Comparison of ENCODE assay signal across 9 cellular contexts in genomic region chr1:179447489-179447888, GRCh38.
A peak's percentile ranks its signal among the peaks of the same experiment; 100 is the strongest.
DNase-seq lines count a peak whose midpoint lies in the region; ATAC-seq and TF ChIP-seq lines count a peak whose summit lies in the region.
"Had no signal": no experiment of that assay in that cellular context is flagged by ENCODE, and none has a peak within 500 bp of the region (broad histone marks: within the 10 kb centered on the region; RNA-seq: fewer than 3 reads in every experiment).

No MANE protein-coding gene starts in this region.

- in situ Hi-C loops in ACHN (cut with HindIII; ENCODE audit: low pct_ligation_motif_present, low pct_unique_long_range_greater_than_20kb, low sequenced_read_pairs) = no loop called here

- TF ChIP-seq CTCF in GM12864 (IDR thresholded peaks at IDR 0.05; ENCODE audit: low read depth, low read length, missing control alignments) (peak; percentile 48), epithelial cell of proximal tubule (conservative IDR thresholded peaks at IDR 0.05; ENCODE audit: low read depth, low read length) (peak; percentile 51), body of pancreas (IDR thresholded peaks at IDR 0.05) (no peak)

- ATAC-seq in body of pancreas (no peak), HG03442 (IDR thresholded peaks at IDR 0.05; ENCODE audit: unreplicated experiment) (no peak)

- no peaks in the 10 kb centered on the region for H3K27me3 ChIP-seq in body of pancreas

- intact Hi-C loops in body of pancreas (cut with DNase I) = no loop called here

- no peaks in the 10 kb centered on the region for H3K4me1 ChIP-seq in body of pancreas

- H3K36me3 ChIP-seq in body of pancreas (replicated peaks in 1 of 2; ENCODE audit: insufficient read depth in 1 of 2, low read depth in 2 of 2) = no peaks in the 10 kb centered on the region

- no peak overlapping the region for H3K4me3 ChIP-seq in GM12864 (ENCODE audit: low read depth, low read length)
- no peak overlapping the region for H3K4me3 ChIP-seq in epithelial cell of proximal tubule (ENCODE audit: low read depth, low read length)
- no peak overlapping the region for H3K4me3 ChIP-seq in body of pancreas

- H3K27ac ChIP-seq in body of pancreas = no peak overlapping the region

- DNase-seq in ACHN = peak; percentile 37
- no peak for DNase-seq in GM12864 (ENCODE audit: low read depth)
- peak; percentile 37 for DNase-seq in NCI-H69 (lab: John Stamatoyannopoulos, UW)
- DNase-seq in epithelial cell of proximal tubule (ENCODE audit: low read depth) = no peak
- no peak for DNase-seq in body of pancreas
- no peak for DNase-seq in nucleus accumbens (lab: John Stamatoyannopoulos, UW)
- DNase-seq in NCI-H774 (lab: John Stamatoyannopoulos, UW) = no peak
- DNase-seq: activated naive CD4-positive, alpha-beta T cell treated with anti-CD3 and anti-CD28 coated beads, Interleukin-2, amount 50 U/mL, for 16 hours had no signal

- WGBS in body of pancreas, 2 donors = 79 to 86% methylated on average over 3 of the region's 3 CpGs

- H3K9me3 ChIP-seq in body of pancreas = no peaks in the 10 kb centered on the region

- no peak for TF ChIP-seq POLR2A in body of pancreas (IDR thresholded peaks at IDR 0.05)

Comparison
In these comparisons a context has a peak if more than half of its experiments do, and no peak if none do; other contexts are left out.
1. DNase-seq: peak in ACHN (single experiment) and NCI-H69 (single experiment); none in GM12864 (single experiment), epithelial cell of proximal tubule (single experiment), body of pancreas (0 of 4), nucleus accumbens (0 of 56) and NCI-H774 (single experiment).
2. CTCF ChIP-seq: peak in GM12864 (single experiment) and epithelial cell of proximal tubule (single experiment); none in body of pancreas (0 of 7).